Comparison of ENCODE assay signal across 8 cellular contexts in the genomic region with DNA sequence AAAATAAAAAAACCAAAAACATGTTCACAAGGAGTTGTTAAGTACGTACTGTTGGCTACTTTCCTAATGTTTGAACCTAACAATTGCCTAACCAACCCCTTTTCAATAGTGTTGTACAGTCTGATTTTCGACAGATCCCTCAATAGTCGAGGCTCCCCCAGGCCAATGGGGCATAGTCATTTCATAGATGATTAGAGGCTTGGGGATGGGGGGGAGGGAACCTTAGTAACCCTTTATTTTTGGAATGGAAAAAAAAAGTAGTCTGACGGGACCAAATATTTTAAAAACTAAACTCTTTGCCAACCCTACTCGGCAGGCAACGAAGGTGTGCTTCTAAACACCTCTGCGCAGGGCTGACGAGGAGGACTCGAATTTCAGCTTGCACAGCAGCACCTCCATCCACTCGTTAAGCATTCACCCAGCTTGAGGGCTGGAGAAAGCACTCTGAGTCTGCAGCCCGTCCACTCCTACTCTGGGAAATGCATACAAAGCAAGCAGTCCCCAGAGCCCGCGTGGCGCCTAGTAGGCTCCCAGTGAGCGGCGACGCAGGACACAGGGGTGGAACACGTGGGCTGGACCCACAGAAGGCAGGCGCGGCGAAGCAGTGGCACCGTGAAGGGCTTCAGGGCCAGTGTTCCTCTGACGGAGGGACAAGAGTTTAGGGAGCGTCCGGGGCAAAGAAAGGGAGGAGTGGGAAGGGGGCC. TPM values are rescaled to one million over a fixed set of nuclear protein-coding genes. Genes with fewer than 3 reads are reported as not detected.
DNase-seq lines count a peak whose midpoint lies in the region; ATAC-seq and TF ChIP-seq lines count a peak whose summit lies in the region.

No MANE protein-coding gene starts in this region.

- TF ChIP-seq CTCF in NB4 (IDR thresholded peaks at IDR 0.05; ENCODE audit: low read depth, low read length): no peak

- DNase-seq in NB4 (ENCODE audit: low read depth): peak; percentile 85
- peak; percentile 8 to 26 (median 15) for DNase-seq in T-helper 17 cell
- peak; percentile 56 to 77 for DNase-seq in T47D (ENCODE audit: low read depth in 1 of 2, low spot score in 1 of 2)
- peak; percentile 60 for DNase-seq in inferior parietal cortex (ENCODE audit: extremely low spot score)
- no peak for DNase-seq in SKM-1 treated with dmso at 0.1 percent for 144 hours (lab: John Stamatoyannopoulos, UW; ENCODE audit: unreplicated experiment)

- H3K4me1 ChIP-seq in skeletal muscle tissue (ENCODE audit: control insufficient read depth in 3 of 3, insufficient read depth in 3 of 3, low read length in 3 of 3): peaks cover 10 to 12% (median 11%) of the 10 kb centered on the region in 3 donors

- no peaks in the 10 kb centered on the region for H3K27me3 ChIP-seq in skeletal muscle tissue (ENCODE audit: control insufficient read depth in 3 of 3, insufficient read depth in 3 of 3, low read length in 3 of 3)

- TF ChIP-seq POLR2A in NB4 (IDR thresholded peaks at IDR 0.05; ENCODE audit: extremely low read depth, insufficient read length): no peak

- H3K9me3 ChIP-seq in T-helper 17 cell (ENCODE audit: control insufficient read depth, low read length, poor library complexity, severe bottlenecking) (no peaks in the 10 kb centered on the region), skeletal muscle tissue (ENCODE audit: control insufficient read depth in 3 of 3, low read length in 3 of 3) (no peaks in the 10 kb centered on the region)

- peak overlapping the region; percentile 78 to 91 (median 87) for H3K9ac ChIP-seq in skeletal muscle tissue (ENCODE audit: low read depth in 1 of 3, low read length in 3 of 3)

- H3K4me3 Mint-ChIP-seq in T-helper 17 cell: peak overlapping the region; percentile 99

- peak overlapping the region; percentile 99 for H3K4me3 ChIP-seq in NB4 (ENCODE audit: low read depth, low read length)
- peak overlapping the region; percentile 80 to 94 (median 88) for H3K4me3 ChIP-seq in skeletal muscle tissue (ENCODE audit: low read length in 3 of 3)

- no peaks in the 10 kb centered on the region for H3K36me3 Mint-ChIP-seq in T-helper 17 cell (ENCODE audit: low read depth)

- peaks cover 12% of the 10 kb centered on the region for H3K4me1 Mint-ChIP-seq in T-helper 17 cell

- in situ Hi-C loops in T47D (cut with HindIII; ENCODE audit: low pct_unique_long_range_greater_than_20kb, low sequenced_read_pairs): no loop called here

- peak overlapping the region; percentile 53 for H3K27ac Mint-ChIP-seq in T-helper 17 cell

- H3K27ac ChIP-seq in skeletal muscle tissue (ENCODE audit: low read depth, low read length): peak overlapping the region; percentile 64

- H3K27me3 Mint-ChIP-seq in T-helper 17 cell: no peaks in the 10 kb centered on the region

- peak; percentile 25 for ATAC-seq in GM18499 (IDR thresholded peaks at IDR 0.05; ENCODE audit: insufficient read depth, unreplicated experiment)
- peak; percentile 39 for ATAC-seq in HG02642 (IDR thresholded peaks at IDR 0.05; ENCODE audit: poor library complexity, unreplicated experiment)
- peak; percentile 37 for ATAC-seq in T-helper 17 cell

- H3K36me3 ChIP-seq in skeletal muscle tissue (ENCODE audit: control insufficient read depth in 3 of 3, insufficient read depth in 3 of 3, low read length in 3 of 3): peaks cover 0 to 5% (median 0%) of the 10 kb centered on the region in 3 donors

RNA-seq across cellular contexts. Expression of a gene that starts 0.9 kb away (rescaled TPM):
- total RNA-seq in T-helper 17 cell: 1 to 10 TPM; 6.0 to 6.6 TPM
- 17.2 TPM for total RNA-seq in skeletal muscle tissue

RNA-seq across cellular contexts. Expression of a gene that starts 10.8 kb away (rescaled TPM):
- 10 to 100 TPM; 29.2 to 37.1 TPM for total RNA-seq in T-helper 17 cell
- 14.6 TPM for total RNA-seq in skeletal muscle tissue
